ENCODE assay signal across 1 cellular context in the genomic region with DNA sequence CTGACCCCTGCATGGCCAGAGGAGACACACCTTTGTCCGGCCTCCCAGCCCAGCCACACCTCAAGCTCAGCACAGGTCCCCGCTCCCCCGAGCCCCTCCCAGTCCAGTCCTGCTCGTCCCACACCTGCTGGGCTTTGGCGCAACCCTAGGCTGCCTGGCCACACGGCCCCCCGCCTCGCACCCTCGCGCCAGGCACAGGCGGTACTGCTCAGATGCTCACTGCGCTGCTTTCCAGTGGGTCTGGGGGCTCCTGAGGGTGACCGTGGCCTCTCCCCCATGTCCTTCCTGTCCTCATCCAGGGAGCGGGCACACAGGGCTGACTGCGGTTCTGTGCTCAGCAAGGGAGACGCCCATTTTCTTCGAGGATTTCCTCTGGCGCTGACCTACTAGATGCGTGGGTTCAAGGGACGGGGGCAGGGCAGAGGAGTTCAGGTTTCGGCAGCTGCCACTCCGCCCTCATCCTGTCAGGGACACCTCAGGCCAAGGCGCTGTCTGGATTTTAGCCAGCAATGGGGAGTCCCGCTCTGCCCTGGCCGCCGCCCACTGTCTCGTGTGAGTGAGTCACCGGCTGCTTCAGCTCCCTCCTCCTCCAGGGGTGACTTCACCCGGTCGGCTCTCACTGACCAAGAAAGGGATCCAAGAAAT.
TF ChIP-seq lines count a peak whose summit lies in the region.

No MANE protein-coding gene starts in this region.

TF ChIP-seq in K562, 482 proteins besides CTCF, POLR2A, EP300 and RAD21 (continued from another document):
- TF ChIP-seq, protein P1, sequence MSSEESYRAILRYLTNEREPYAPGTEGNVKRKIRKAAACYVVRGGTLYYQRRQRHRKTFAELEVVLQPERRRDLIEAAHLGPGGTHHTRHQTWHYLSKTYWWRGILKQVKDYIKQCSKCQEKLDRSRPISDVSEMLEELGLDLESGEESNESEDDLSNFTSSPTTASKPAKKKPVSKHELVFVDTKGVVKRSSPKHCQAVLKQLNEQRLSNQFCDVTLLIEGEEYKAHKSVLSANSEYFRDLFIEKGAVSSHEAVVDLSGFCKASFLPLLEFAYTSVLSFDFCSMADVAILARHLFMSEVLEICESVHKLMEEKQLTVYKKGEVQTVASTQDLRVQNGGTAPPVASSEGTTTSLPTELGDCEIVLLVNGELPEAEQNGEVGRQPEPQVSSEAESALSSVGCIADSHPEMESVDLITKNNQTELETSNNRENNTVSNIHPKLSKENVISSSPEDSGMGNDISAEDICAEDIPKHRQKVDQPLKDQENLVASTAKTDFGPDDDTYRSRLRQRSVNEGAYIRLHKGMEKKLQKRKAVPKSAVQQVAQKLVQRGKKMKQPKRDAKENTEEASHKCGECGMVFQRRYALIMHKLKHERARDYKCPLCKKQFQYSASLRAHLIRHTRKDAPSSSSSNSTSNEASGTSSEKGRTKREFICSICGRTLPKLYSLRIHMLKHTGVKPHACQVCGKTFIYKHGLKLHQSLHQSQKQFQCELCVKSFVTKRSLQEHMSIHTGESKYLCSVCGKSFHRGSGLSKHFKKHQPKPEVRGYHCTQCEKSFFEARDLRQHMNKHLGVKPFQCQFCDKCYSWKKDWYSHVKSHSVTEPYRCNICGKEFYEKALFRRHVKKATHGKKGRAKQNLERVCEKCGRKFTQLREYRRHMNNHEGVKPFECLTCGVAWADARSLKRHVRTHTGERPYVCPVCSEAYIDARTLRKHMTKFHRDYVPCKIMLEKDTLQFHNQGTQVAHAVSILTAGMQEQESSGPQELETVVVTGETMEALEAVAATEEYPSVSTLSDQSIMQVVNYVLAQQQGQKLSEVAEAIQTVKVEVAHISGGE (CRISPR knock-in tag; IDR thresholded peaks at IDR 0.05) = 0 out of 6 replicates have a peak, but pooled peaks of 1 of the 3 experiments have one; percentile 29
- TF ChIP-seq E2F8 (IDR thresholded peaks at IDR 0.05; ENCODE audit: low read depth, partially characterized antibody) (no peak), FOXJ3 (CRISPR knock-in tag; IDR thresholded peaks at IDR 0.05) (no peak), TCF7L2 (IDR thresholded peaks at IDR 0.05; ENCODE audit: low read depth, low read length) (no peak), ZFP1 (CRISPR knock-in tag; IDR thresholded peaks at IDR 0.05) (no peak), ZNF707 (CRISPR knock-in tag; conservative IDR thresholded peaks at IDR 0.05) (no peak), FOSL1 (tag; conservative IDR thresholded peaks at IDR 0.05) (peak; percentile 97), TCFL5 (CRISPR knock-in tag; conservative IDR thresholded peaks at IDR 0.05) (no peak), ZNF277 (CRISPR knock-in tag; IDR thresholded peaks at IDR 0.05; ENCODE audit: borderline replicate concordance) (no peak), USF2 (CRISPR knock-in tag; IDR thresholded peaks at IDR 0.05) (no peak), DDX20 (tag; IDR thresholded peaks at IDR 0.05; ENCODE audit: low read depth) (no peak), ZC3H8 (IDR thresholded peaks at IDR 0.05) (no peak), ZBED1 (IDR thresholded peaks at IDR 0.05) (no peak), IRF2 (CRISPR knock-in tag; IDR thresholded peaks at IDR 0.05) (no peak), ZNF354B (CRISPR knock-in tag; IDR thresholded peaks at IDR 0.05) (no peak), SOX6 (IDR thresholded peaks at IDR 0.05) (peak; percentile 51), PURB (CRISPR knock-in tag; IDR thresholded peaks at IDR 0.05; ENCODE audit: low read depth) (no peak), GTF3C2 (IDR thresholded peaks at IDR 0.05; ENCODE audit: borderline replicate concordance, extremely low read depth, insufficient read length) (no peak), NCOA4 (IDR thresholded peaks at IDR 0.05; ENCODE audit: partially characterized antibody) (no peak), SAP30 (IDR thresholded peaks at IDR 0.05; ENCODE audit: borderline replicate concordance, insufficient read depth, low read depth, low read length, poor library complexity, severe bottlenecking) (no peak), NRF1 (conservative IDR thresholded peaks at IDR 0.05 in 1 of 2, IDR thresholded peaks at IDR 0.05 in 1 of 2) (peak; percentile 59 to 63), ZBTB17 (CRISPR knock-in tag; IDR thresholded peaks at IDR 0.05) (0 out of 2 replicates have a peak, but pooled peaks have one; percentile 12), PREB (CRISPR knock-in tag; IDR thresholded peaks at IDR 0.05) (no peak), NFATC3 (IDR thresholded peaks at IDR 0.05) (no peak), RBM34 (IDR thresholded peaks at IDR 0.05; ENCODE audit: borderline replicate concordance, insufficient read depth, low read length) (no peak), SMARCA4 (IDR thresholded peaks at IDR 0.05) (peak; percentile 73), ARNT (IDR thresholded peaks at IDR 0.05) (no peak), CBX1 (IDR thresholded peaks at IDR 0.05; ENCODE audit: low read depth) (no peak), ZNF583 (CRISPR knock-in tag; IDR thresholded peaks at IDR 0.05) (no peak; the same call in 1 of the 2 replicates), MIER1 (IDR thresholded peaks at IDR 0.05; ENCODE audit: low read depth) (no peak), RFX1 (IDR thresholded peaks at IDR 0.05) (no peak), NR2C2 (CRISPR knock-in tag; IDR thresholded peaks at IDR 0.05) (no peak), NR2C2 (tag; IDR thresholded peaks at IDR 0.05) (peak; percentile 90)
- TF ChIP-seq, protein P2, sequence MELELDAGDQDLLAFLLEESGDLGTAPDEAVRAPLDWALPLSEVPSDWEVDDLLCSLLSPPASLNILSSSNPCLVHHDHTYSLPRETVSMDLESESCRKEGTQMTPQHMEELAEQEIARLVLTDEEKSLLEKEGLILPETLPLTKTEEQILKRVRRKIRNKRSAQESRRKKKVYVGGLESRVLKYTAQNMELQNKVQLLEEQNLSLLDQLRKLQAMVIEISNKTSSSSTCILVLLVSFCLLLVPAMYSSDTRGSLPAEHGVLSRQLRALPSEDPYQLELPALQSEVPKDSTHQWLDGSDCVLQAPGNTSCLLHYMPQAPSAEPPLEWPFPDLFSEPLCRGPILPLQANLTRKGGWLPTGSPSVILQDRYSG (tag; conservative IDR thresholded peaks at IDR 0.05; ENCODE audit: low read depth) = no peak
- TF ChIP-seq, protein P3, sequence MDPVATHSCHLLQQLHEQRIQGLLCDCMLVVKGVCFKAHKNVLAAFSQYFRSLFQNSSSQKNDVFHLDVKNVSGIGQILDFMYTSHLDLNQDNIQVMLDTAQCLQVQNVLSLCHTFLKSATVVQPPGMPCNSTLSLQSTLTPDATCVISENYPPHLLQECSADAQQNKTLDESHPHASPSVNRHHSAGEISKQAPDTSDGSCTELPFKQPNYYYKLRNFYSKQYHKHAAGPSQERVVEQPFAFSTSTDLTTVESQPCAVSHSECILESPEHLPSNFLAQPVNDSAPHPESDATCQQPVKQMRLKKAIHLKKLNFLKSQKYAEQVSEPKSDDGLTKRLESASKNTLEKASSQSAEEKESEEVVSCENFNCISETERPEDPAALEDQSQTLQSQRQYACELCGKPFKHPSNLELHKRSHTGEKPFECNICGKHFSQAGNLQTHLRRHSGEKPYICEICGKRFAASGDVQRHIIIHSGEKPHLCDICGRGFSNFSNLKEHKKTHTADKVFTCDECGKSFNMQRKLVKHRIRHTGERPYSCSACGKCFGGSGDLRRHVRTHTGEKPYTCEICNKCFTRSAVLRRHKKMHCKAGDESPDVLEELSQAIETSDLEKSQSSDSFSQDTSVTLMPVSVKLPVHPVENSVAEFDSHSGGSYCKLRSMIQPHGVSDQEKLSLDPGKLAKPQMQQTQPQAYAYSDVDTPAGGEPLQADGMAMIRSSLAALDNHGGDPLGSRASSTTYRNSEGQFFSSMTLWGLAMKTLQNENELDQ (CRISPR knock-in tag; IDR thresholded peaks at IDR 0.05; ENCODE audit: borderline replicate concordance) = no peak
